Comparison of ENCODE assay signal across 8 cellular contexts in the genomic region with DNA sequence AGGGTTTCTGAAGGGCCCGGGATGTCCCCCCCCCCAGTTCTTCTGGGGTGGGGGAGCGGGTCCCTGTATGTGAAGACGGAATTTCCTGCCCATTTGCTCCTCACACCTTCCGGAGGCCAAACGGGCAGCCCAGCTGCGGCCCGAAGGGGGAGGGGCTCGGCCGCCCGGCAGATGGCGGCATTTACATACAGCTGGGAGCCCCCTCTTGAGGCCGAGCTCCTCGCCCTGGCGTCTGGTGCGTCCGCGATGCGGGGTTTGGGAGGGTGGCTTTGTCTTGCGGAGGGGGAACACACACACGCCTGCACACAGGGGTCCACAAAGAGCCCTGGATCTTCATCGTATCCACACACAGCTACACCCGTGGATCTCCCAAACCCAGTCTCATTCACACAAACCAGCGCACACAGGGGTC. TPM values are rescaled to one million over a fixed set of nuclear protein-coding genes. Genes with fewer than 3 reads are reported as not detected.
DNase-seq lines count a peak whose midpoint lies in the region; ATAC-seq and TF ChIP-seq lines count a peak whose summit lies in the region.

No MANE protein-coding gene starts in this region.

- H3K9me3 ChIP-seq in duodenal mucosa (ENCODE audit: control insufficient read depth in 1 of 2, low read length in 2 of 2) (no peaks in the 10 kb centered on the region), vagina (no peaks in the 10 kb centered on the region), ascending aorta (no peaks in the 10 kb centered on the region)

- peaks cover 0 to 17% of the 10 kb centered on the region in 2 donors for H3K4me1 ChIP-seq in duodenal mucosa (ENCODE audit: control insufficient read depth in 1 of 2, insufficient read depth in 2 of 2, low read length in 2 of 2)
- H3K4me1 ChIP-seq in vagina = peaks cover 22% of the 10 kb centered on the region
- H3K4me1 ChIP-seq in ascending aorta = peaks cover 0 to 7% of the 10 kb centered on the region in 2 donors

- POLR2A ChIA-PET in naive thymus-derived CD8-positive, alpha-beta T cell (lab: Charles Lee) = interaction anchor here (0.6 to 1.7 kb wide), 6 partner anchors 20 to 910 kb away, joined by 3 to 10 read pairs (median 3); partner anchors contain the start of genes EID2B and RPS16

- peaks cover 0 to 2% (median 0%) of the 10 kb centered on the region in 9 donors for H3K9me3 Mint-ChIP-seq in naive thymus-derived CD8-positive, alpha-beta T cell

- intact Hi-C loops in vagina (cut with DNase I) (no loop called here), ascending aorta (cut with DNase I) (no loop called here)

- no peak overlapping the region for H3K27ac ChIP-seq in duodenal mucosa (ENCODE audit: low read depth, low read length)
- H3K27ac ChIP-seq in vagina = no peak overlapping the region
- H3K27ac ChIP-seq in ascending aorta = no peak overlapping the region

- peaks cover 0 to 6% (median 0%) of the 10 kb centered on the region in 3 donors for H3K36me3 Mint-ChIP-seq in naive thymus-derived CD8-positive, alpha-beta T cell

- no peak for TF ChIP-seq POLR2A in vagina (IDR thresholded peaks at IDR 0.05)

- H3K27me3 ChIP-seq in duodenal mucosa (ENCODE audit: control insufficient read depth in 1 of 2, insufficient read depth in 2 of 2, low read length in 2 of 2) = peaks cover 20 to 31% of the 10 kb centered on the region in 2 donors
- H3K27me3 ChIP-seq in vagina = peaks cover 4% of the 10 kb centered on the region
- H3K27me3 ChIP-seq in ascending aorta = no peaks in the 10 kb centered on the region

- H3K36me3 ChIP-seq in duodenal mucosa (ENCODE audit: control insufficient read depth in 1 of 2, insufficient read depth in 2 of 2, low read length in 2 of 2) (no peaks in the 10 kb centered on the region), vagina (no peaks in the 10 kb centered on the region), ascending aorta (no peaks in the 10 kb centered on the region)

- peaks cover 19 to 52% (median 30%) of the 10 kb centered on the region in 5 donors for H3K27me3 Mint-ChIP-seq in naive thymus-derived CD8-positive, alpha-beta T cell

- peak overlapping the region in 1 of 10 donors; percentile 37 for H3K27ac Mint-ChIP-seq in naive thymus-derived CD8-positive, alpha-beta T cell

- no peak overlapping the region for H3K9ac ChIP-seq in duodenal mucosa (ENCODE audit: low read depth in 1 of 2, low read length in 2 of 2)

- TF ChIP-seq CTCF in LNCaP clone FGC (IDR thresholded peaks at IDR 0.05; ENCODE audit: control insufficient read depth, extremely low read depth, insufficient read depth) = peak; percentile 32
- no peak for TF ChIP-seq CTCF in vagina (IDR thresholded peaks at IDR 0.05)
- TF ChIP-seq CTCF in ascending aorta (IDR thresholded peaks at IDR 0.05) = peak in 1 of 3 experiments; percentile 29

- no peak overlapping the region for H3K4me3 ChIP-seq in LNCaP clone FGC (ENCODE audit: low read depth, low read length)
- peak overlapping the region; percentile 25 to 30 for H3K4me3 ChIP-seq in duodenal mucosa (ENCODE audit: low read depth in 1 of 2, low read length in 2 of 2)
- peak overlapping the region in 1 of 2 donors; percentile 16 for H3K4me3 ChIP-seq in vagina
- H3K4me3 ChIP-seq in ascending aorta = peak overlapping the region in 1 of 2 donors; percentile 3

- peak; percentile 36 for DNase-seq in EL
- no peak for DNase-seq in LNCaP clone FGC (ENCODE audit: low read depth)
- peak; percentile 37 for DNase-seq in RPMI7951 (ENCODE audit: low read depth)
- DNase-seq in naive thymus-derived CD8-positive, alpha-beta T cell = peak in 3 of 10 donors; percentile 16 to 26 (median 25)
- no peak for DNase-seq in vagina (ENCODE audit: extremely low spot score in 2 of 2)
- no peak for DNase-seq in ascending aorta (ENCODE audit: low spot score in 2 of 2)

- ATAC-seq in naive thymus-derived CD8-positive, alpha-beta T cell = peak; percentile 18 to 44
- no peak for ATAC-seq in HG03457 (IDR thresholded peaks at IDR 0.05; ENCODE audit: unreplicated experiment)

- peaks cover 15 to 27% (median 20%) of the 10 kb centered on the region in 4 donors for H3K4me1 Mint-ChIP-seq in naive thymus-derived CD8-positive, alpha-beta T cell

- peak overlapping the region; percentile 38 to 84 (median 72) for H3K4me3 Mint-ChIP-seq in naive thymus-derived CD8-positive, alpha-beta T cell

RNA-seq across cellular contexts. Expression of gene DLL3, which starts 0.9 kb away (rescaled TPM):
- total RNA-seq in RPMI7951 (2014; rRNA removed; shearing (Covaris generic)) = 0.72 and 1.5 TPM in 2 replicates
- total RNA-seq in naive thymus-derived CD8-positive, alpha-beta T cell = under 1 TPM; 0.22 to 0.36 TPM
- 1 to 10 TPM; 1.1 to 1.9 (median 1.8) TPM for polyA plus RNA-seq in naive thymus-derived CD8-positive, alpha-beta T cell
- total RNA-seq in vagina (not detected), ascending aorta (not detected)

RNA-seq across cellular contexts. Expression of gene SELENOV, which starts 17.1 kb away (rescaled TPM):
- not detected in 2 replicates for total RNA-seq in RPMI7951 (2014; rRNA removed; shearing (Covaris generic))
- total RNA-seq in naive thymus-derived CD8-positive, alpha-beta T cell = not detected
- not detected for polyA plus RNA-seq in naive thymus-derived CD8-positive, alpha-beta T cell
- total RNA-seq in vagina = not detected
- not detected for total RNA-seq in ascending aorta

RNA-seq across cellular contexts. Expression of gene TIMM50, which starts 17.2 kb away (rescaled TPM):
- total RNA-seq in RPMI7951 (2014; rRNA removed; shearing (Covaris generic)) = 86.2 and 88.2 TPM in 2 replicates
- total RNA-seq in naive thymus-derived CD8-positive, alpha-beta T cell = 10 to 100 TPM; 47.5 to 52.1 TPM
- polyA plus RNA-seq in naive thymus-derived CD8-positive, alpha-beta T cell = 10 to 100 TPM; 41.4 to 53.3 (median 44.6) TPM
- total RNA-seq in vagina = 65.3 TPM
- 92.0 TPM for total RNA-seq in ascending aorta

RNA-seq across cellular contexts. Expression of gene EID2B, which starts 34.8 kb away (rescaled TPM):
- 5.3 and 8.8 TPM in 2 replicates for total RNA-seq in RPMI7951 (2014; rRNA removed; shearing (Covaris generic))
- 1 to 10 TPM; 5.9 to 7.7 TPM for total RNA-seq in naive thymus-derived CD8-positive, alpha-beta T cell
- polyA plus RNA-seq in naive thymus-derived CD8-positive, alpha-beta T cell = 1 to 10 TPM; 4.9 to 7.6 (median 6.4) TPM
- total RNA-seq in vagina = 3.7 TPM
- not detected for total RNA-seq in ascending aorta

RNA-seq across cellular contexts. Expression of gene EID2, which starts 42.1 kb away (rescaled TPM):
- total RNA-seq in RPMI7951 (2014; rRNA removed; shearing (Covaris generic)) = 17.1 and 19.0 TPM in 2 replicates
- total RNA-seq in naive thymus-derived CD8-positive, alpha-beta T cell = 10 to 100 TPM; 20.3 to 21.2 TPM
- polyA plus RNA-seq in naive thymus-derived CD8-positive, alpha-beta T cell = 10 to 100 TPM; 19.8 to 37.1 (median 22.1) TPM
- total RNA-seq in vagina (13.5 TPM), ascending aorta (11.8 TPM)

Comparison
In these comparisons a context has a peak if more than half of its experiments do, and no peak if none do; other contexts are left out.
1. DNase-seq: peak in EL (single experiment) and RPMI7951 (single experiment); none in LNCaP clone FGC (single experiment), vagina (0 of 2) and ascending aorta (0 of 2).